In the genomic region with DNA sequence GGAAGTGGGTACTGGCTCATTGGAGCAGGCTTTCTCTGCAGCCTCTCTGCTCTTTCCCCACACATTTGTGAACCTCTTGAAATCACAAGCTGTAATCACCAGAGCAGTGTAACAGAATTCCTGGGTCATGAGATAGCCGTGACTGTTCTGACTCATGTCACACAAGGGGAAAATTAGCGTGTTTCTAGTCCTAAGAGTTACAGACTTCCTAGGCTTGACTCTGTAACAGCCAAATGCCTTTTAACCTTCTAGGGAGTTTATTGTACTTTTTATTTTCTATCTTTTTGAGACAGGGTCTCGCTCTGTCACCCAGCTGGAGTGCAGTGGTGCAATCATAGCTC, we compare ENCODE assay signal across 2 cellular contexts.
TF ChIP-seq lines count a peak whose summit lies in the region.

No MANE protein-coding gene starts in this region.

TF ChIP-seq in GM12878, 131 proteins besides CTCF, POLR2A, EP300 and RAD21 (continues in another document):
- TF ChIP-seq EED (IDR thresholded peaks at IDR 0.05; ENCODE audit: low read depth) (peak; percentile 55; the same call in 1 of the 2 replicates), EZH2 (IDR thresholded peaks at IDR 0.05; ENCODE audit: borderline replicate concordance, control insufficient read depth, low read depth, low read length) (no peak), ZNF217 (IDR thresholded peaks at IDR 0.05) (no peak), SMAD1 (IDR thresholded peaks at IDR 0.05; ENCODE audit: low read depth, partially characterized antibody) (no peak), SPI1 (IDR thresholded peaks at IDR 0.05; ENCODE audit: borderline replicate concordance, insufficient read depth, low read depth, low read length) (no peak), JUNB (IDR thresholded peaks at IDR 0.05) (peak; percentile 53; the same call in 1 of the 2 replicates), NFIC (IDR thresholded peaks at IDR 0.05; ENCODE audit: low read depth, low read length) (0 out of 2 replicates have a peak, but pooled peaks have one; percentile 33), SIN3A (IDR thresholded peaks at IDR 0.05; ENCODE audit: low read depth, low read length) (no peak), RAD51 (IDR thresholded peaks at IDR 0.05) (no peak), MTA3 (IDR thresholded peaks at IDR 0.05; ENCODE audit: borderline replicate concordance, low read length) (no peak), BMI1 (IDR thresholded peaks at IDR 0.05; ENCODE audit: borderline replicate concordance) (no peak), MEF2B (IDR thresholded peaks at IDR 0.05; ENCODE audit: partially characterized antibody, poor library complexity, severe bottlenecking) (no peak)
- TF ChIP-seq, protein P1, sequence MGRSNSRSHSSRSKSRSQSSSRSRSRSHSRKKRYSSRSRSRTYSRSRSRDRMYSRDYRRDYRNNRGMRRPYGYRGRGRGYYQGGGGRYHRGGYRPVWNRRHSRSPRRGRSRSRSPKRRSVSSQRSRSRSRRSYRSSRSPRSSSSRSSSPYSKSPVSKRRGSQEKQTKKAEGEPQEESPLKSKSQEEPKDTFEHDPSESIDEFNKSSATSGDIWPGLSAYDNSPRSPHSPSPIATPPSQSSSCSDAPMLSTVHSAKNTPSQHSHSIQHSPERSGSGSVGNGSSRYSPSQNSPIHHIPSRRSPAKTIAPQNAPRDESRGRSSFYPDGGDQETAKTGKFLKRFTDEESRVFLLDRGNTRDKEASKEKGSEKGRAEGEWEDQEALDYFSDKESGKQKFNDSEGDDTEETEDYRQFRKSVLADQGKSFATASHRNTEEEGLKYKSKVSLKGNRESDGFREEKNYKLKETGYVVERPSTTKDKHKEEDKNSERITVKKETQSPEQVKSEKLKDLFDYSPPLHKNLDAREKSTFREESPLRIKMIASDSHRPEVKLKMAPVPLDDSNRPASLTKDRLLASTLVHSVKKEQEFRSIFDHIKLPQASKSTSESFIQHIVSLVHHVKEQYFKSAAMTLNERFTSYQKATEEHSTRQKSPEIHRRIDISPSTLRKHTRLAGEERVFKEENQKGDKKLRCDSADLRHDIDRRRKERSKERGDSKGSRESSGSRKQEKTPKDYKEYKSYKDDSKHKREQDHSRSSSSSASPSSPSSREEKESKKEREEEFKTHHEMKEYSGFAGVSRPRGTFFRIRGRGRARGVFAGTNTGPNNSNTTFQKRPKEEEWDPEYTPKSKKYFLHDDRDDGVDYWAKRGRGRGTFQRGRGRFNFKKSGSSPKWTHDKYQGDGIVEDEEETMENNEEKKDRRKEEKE (IDR thresholded peaks at IDR 0.05): no peak
- TF ChIP-seq, protein P2, sequence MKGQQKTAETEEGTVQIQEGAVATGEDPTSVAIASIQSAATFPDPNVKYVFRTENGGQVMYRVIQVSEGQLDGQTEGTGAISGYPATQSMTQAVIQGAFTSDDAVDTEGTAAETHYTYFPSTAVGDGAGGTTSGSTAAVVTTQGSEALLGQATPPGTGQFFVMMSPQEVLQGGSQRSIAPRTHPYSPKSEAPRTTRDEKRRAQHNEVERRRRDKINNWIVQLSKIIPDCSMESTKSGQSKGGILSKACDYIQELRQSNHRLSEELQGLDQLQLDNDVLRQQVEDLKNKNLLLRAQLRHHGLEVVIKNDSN (IDR thresholded peaks at IDR 0.05; ENCODE audit: borderline replicate concordance, extremely low read length, insufficient read depth, low read depth, low read length): no peak
- TF ChIP-seq, protein P3, sequence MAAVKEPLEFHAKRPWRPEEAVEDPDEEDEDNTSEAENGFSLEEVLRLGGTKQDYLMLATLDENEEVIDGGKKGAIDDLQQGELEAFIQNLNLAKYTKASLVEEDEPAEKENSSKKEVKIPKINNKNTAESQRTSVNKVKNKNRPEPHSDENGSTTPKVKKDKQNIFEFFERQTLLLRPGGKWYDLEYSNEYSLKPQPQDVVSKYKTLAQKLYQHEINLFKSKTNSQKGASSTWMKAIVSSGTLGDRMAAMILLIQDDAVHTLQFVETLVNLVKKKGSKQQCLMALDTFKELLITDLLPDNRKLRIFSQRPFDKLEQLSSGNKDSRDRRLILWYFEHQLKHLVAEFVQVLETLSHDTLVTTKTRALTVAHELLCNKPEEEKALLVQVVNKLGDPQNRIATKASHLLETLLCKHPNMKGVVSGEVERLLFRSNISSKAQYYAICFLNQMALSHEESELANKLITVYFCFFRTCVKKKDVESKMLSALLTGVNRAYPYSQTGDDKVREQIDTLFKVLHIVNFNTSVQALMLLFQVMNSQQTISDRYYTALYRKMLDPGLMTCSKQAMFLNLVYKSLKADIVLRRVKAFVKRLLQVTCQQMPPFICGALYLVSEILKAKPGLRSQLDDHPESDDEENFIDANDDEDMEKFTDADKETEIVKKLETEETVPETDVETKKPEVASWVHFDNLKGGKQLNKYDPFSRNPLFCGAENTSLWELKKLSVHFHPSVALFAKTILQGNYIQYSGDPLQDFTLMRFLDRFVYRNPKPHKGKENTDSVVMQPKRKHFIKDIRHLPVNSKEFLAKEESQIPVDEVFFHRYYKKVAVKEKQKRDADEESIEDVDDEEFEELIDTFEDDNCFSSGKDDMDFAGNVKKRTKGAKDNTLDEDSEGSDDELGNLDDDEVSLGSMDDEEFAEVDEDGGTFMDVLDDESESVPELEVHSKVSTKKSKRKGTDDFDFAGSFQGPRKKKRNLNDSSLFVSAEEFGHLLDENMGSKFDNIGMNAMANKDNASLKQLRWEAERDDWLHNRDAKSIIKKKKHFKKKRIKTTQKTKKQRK (IDR thresholded peaks at IDR 0.05; ENCODE audit: low read depth, low read length): no peak
- TF ChIP-seq, protein P4, sequence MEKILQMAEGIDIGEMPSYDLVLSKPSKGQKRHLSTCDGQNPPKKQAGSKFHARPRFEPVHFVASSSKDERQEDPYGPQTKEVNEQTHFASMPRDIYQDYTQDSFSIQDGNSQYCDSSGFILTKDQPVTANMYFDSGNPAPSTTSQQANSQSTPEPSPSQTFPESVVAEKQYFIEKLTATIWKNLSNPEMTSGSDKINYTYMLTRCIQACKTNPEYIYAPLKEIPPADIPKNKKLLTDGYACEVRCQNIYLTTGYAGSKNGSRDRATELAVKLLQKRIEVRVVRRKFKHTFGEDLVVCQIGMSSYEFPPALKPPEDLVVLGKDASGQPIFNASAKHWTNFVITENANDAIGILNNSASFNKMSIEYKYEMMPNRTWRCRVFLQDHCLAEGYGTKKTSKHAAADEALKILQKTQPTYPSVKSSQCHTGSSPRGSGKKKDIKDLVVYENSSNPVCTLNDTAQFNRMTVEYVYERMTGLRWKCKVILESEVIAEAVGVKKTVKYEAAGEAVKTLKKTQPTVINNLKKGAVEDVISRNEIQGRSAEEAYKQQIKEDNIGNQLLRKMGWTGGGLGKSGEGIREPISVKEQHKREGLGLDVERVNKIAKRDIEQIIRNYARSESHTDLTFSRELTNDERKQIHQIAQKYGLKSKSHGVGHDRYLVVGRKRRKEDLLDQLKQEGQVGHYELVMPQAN (conservative IDR thresholded peaks at IDR 0.05): no peak
- TF ChIP-seq, protein P5, sequence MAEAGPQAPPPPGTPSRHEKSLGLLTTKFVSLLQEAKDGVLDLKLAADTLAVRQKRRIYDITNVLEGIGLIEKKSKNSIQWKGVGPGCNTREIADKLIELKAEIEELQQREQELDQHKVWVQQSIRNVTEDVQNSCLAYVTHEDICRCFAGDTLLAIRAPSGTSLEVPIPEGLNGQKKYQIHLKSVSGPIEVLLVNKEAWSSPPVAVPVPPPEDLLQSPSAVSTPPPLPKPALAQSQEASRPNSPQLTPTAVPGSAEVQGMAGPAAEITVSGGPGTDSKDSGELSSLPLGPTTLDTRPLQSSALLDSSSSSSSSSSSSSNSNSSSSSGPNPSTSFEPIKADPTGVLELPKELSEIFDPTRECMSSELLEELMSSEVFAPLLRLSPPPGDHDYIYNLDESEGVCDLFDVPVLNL (IDR thresholded peaks at IDR 0.05; ENCODE audit: low read depth, low read length): no peak

TF ChIP-seq in HepG2, 621 proteins besides CTCF, POLR2A, EP300 and RAD21:
- TF ChIP-seq SNRNP70 (IDR thresholded peaks at IDR 0.05; ENCODE audit: low read depth, low read length) (no peak), SMC3 (IDR thresholded peaks at IDR 0.05; ENCODE audit: low read length) (0 out of 2 replicates have a peak, but pooled peaks have one; percentile 4)
- TF ChIP-seq, protein P6, sequence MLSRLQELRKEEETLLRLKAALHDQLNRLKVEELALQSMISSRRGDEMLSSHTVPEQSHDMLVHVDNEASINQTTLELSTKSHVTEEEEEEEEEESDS (CRISPR knock-in tag; IDR thresholded peaks at IDR 0.05; ENCODE audit: borderline replicate concordance): no peak
